In genomic region chr1:119632836-119633235, GRCh38 we compare ENCODE assay signal across 23 cellular contexts. TPM values are rescaled to one million over a fixed set of nuclear protein-coding genes. Genes with fewer than 3 reads are reported as not detected.
DNase-seq lines count a peak whose midpoint lies in the region; ATAC-seq, FAIRE-seq and TF ChIP-seq lines count a peak whose summit lies in the region.
"Had no signal": no experiment of that assay in that cellular context is flagged by ENCODE, and none has a peak within 500 bp of the region (broad histone marks: within the 10 kb centered on the region; RNA-seq: fewer than 3 reads in every experiment).

No MANE protein-coding gene starts in this region.

- H3K9me3 Mint-ChIP-seq in MCF 10A (ENCODE audit: unreplicated experiment) (no peaks in the 10 kb centered on the region), type B pancreatic cell (no peaks in the 10 kb centered on the region)
- H3K9me3 Mint-ChIP-seq: activated naive CD8-positive, alpha-beta T cell treated with anti-CD3 and anti-CD28 coated beads, Interleukin-2, amount 10 ng/mL, durations not matched to agents 7 days and 5 days; central memory CD8-positive, alpha-beta T cell; neural progenitor cell had no signal

- H3K27me3 Mint-ChIP-seq in MCF 10A (ENCODE audit: insufficient read depth, unreplicated experiment) (no peaks in the 10 kb centered on the region), type B pancreatic cell (no peaks in the 10 kb centered on the region)

- no peak for DNase-seq in breast epithelium (ENCODE audit: low spot score in 2 of 2)
- no peak for DNase-seq in MCF 10A (ENCODE audit: unreplicated experiment)
- DNase-seq in endothelial cell of umbilical vein (ENCODE audit: low read depth, low spot score), result peak; percentile 79
- DNase-seq in pancreas, result no peak
- no peak for DNase-seq in type B pancreatic cell (ENCODE audit: extremely low spot score, unreplicated experiment)
- no peak for DNase-seq in activated CD8-positive, alpha-beta memory T cell treated with anti-CD3 and anti-CD28 coated beads, Interleukin-2, amount 50 U/mL, for 4 hours
- no peak for DNase-seq in NAMALWA (ENCODE audit: low spot score)
- DNase-seq: 8988T; activated CD8-positive, alpha-beta T cell treated with anti-CD3 and anti-CD28 coated beads, Interleukin-2, amount 10 ng/mL, durations not matched to agents 7 days and 5 days; activated effector memory CD4-positive, alpha-beta T cell treated with anti-CD3 and anti-CD28 coated beads, Interleukin-2, amount 50 U/mL, for 16 hours; activated naive CD8-positive, alpha-beta T cell treated with anti-CD3 and anti-CD28 coated beads, Interleukin-2, amount 10 ng/mL, durations not matched to agents 7 days and 5 days; activated T-cell treated with anti-CD3 and anti-CD28 coated beads for 4 hours; kidney glomerular epithelial cell; mammary epithelial cell; NCI-H1694; posterior cingulate gyrus; RPMI8226; T-helper 2 cell had no signal

- no peak overlapping the region for H3K4me3 Mint-ChIP-seq in MCF 10A (ENCODE audit: unreplicated experiment)
- peak overlapping the region; percentile 2 for H3K4me3 Mint-ChIP-seq in type B pancreatic cell
- H3K4me3 Mint-ChIP-seq: activated CD8-positive, alpha-beta T cell treated with anti-CD3 and anti-CD28 coated beads, Interleukin-2, amount 10 ng/mL, durations not matched to agents 7 days and 5 days; activated naive CD8-positive, alpha-beta T cell treated with anti-CD3 and anti-CD28 coated beads, Interleukin-2, amount 10 ng/mL, durations not matched to agents 7 days and 5 days; central memory CD8-positive, alpha-beta T cell; neural progenitor cell had no signal

- H2AFZ ChIP-seq in endothelial cell of umbilical vein (ENCODE audit: low read depth, low read length), result no peak overlapping the region
- H2AFZ ChIP-seq: neural progenitor cell had no signal

- intact Hi-C loops in breast epithelium (cut with DNase I; ENCODE audit: low total_unique reads), result no loop called here
- intact Hi-C loops in MCF 10A (cut with micrococcal nuclease), result no loop called here
- intact Hi-C loops in endothelial cell of umbilical vein (cut with micrococcal nuclease), result no loop called here
- intact Hi-C loops in pancreas (cut with DNase I), result no loop called here

- POLR2A ChIA-PET in MCF 10A (lab: Yijun Ruan, JAX) (interaction anchor here (1.6 kb wide), 1 partner anchor 15 kb away, joined by 7 read pairs; the partner anchor contains the start of gene ZNF697), endothelial cell of umbilical vein (lab: Charles Lee) (interaction anchor here (2.7 kb wide), 1 partner anchor 15 kb away, joined by 21 read pairs; the partner anchor contains the start of gene ZNF697)

- H3K36me3 ChIP-seq in breast epithelium (no peaks in the 10 kb centered on the region), endothelial cell of umbilical vein (ENCODE audit: control insufficient read depth in 2 of 2, extremely low read depth in 1 of 2, insufficient read depth in 2 of 2, low read length in 2 of 2) (no peaks in the 10 kb centered on the region), pancreas (no peaks in the 10 kb centered on the region)
- H3K36me3 ChIP-seq: neural progenitor cell had no signal

- H3K4me1 Mint-ChIP-seq in MCF 10A (ENCODE audit: insufficient read depth, unreplicated experiment), result no peaks in the 10 kb centered on the region
- H3K4me1 Mint-ChIP-seq in type B pancreatic cell (ENCODE audit: unreplicated experiment), result peaks cover 38% of the 10 kb centered on the region
- H3K4me1 Mint-ChIP-seq: activated naive CD8-positive, alpha-beta T cell treated with anti-CD3 and anti-CD28 coated beads, Interleukin-2, amount 10 ng/mL, durations not matched to agents 7 days and 5 days; central memory CD8-positive, alpha-beta T cell had no signal

- H3K27ac ChIP-seq in breast epithelium, result peak overlapping the region; percentile 83 to 88
- H3K27ac ChIP-seq in endothelial cell of umbilical vein (ENCODE audit: insufficient read depth, low read depth, low read length), result peak overlapping the region; percentile 91
- H3K27ac ChIP-seq in pancreas, result peak overlapping the region in 3 of 4 donors; percentile 49 to 73 (median 69)
- H3K27ac ChIP-seq: neural progenitor cell, SK-N-MC had no signal

- peaks cover 88% of the 10 kb centered on the region for H3K79me2 ChIP-seq in endothelial cell of umbilical vein (ENCODE audit: control insufficient read depth, insufficient read depth, low read length)

- no peak overlapping the region for H3K4me3 ChIP-seq in breast epithelium
- peak overlapping the region in 1 of 3 experiments; percentile 32 for H3K4me3 ChIP-seq in endothelial cell of umbilical vein (replicated peaks in 1 of 3; ENCODE audit: insufficient read depth in 1 of 3, low read depth in 1 of 3, low read length in 3 of 3)
- H3K4me3 ChIP-seq in pancreas, result no peak overlapping the region
- H3K4me3 ChIP-seq: neural progenitor cell, SK-N-MC had no signal

- ATAC-seq in pancreas (peak in 1 of 4 donors; percentile 5), GM21737 (IDR thresholded peaks at IDR 0.05; ENCODE audit: unreplicated experiment) (no peak)
- ATAC-seq: activated CD8-positive, alpha-beta T cell treated with anti-CD3 and anti-CD28 coated beads, Interleukin-2, amount 10 ng/mL, durations not matched to agents 7 days and 5 days had no signal

- no peak overlapping the region for H3K27ac Mint-ChIP-seq in MCF 10A (ENCODE audit: low read depth, unreplicated experiment)
- peak overlapping the region; percentile 39 for H3K27ac Mint-ChIP-seq in type B pancreatic cell
- H3K27ac Mint-ChIP-seq: activated CD8-positive, alpha-beta T cell treated with anti-CD3 and anti-CD28 coated beads, Interleukin-2, amount 10 ng/mL, durations not matched to agents 7 days and 5 days; activated naive CD8-positive, alpha-beta T cell treated with anti-CD3 and anti-CD28 coated beads, Interleukin-2, amount 10 ng/mL, durations not matched to agents 7 days and 5 days; neural progenitor cell had no signal

- dilution Hi-C loops in endothelial cell of umbilical vein (cut with MboI; ENCODE audit: extremely low pct_ligation_motif_present, low sequenced_read_pairs), result no loop called here

- no peaks in the 10 kb centered on the region for H4K20me1 ChIP-seq in endothelial cell of umbilical vein (replicated peaks; ENCODE audit: control insufficient read depth, extremely low read depth, insufficient read depth, low read length)

- H3K27me3 ChIP-seq in breast epithelium, result no peaks in the 10 kb centered on the region
- no peaks in the 10 kb centered on the region for H3K27me3 ChIP-seq in endothelial cell of umbilical vein (ENCODE audit: control insufficient read depth in 2 of 2, insufficient read depth in 2 of 2, low read length in 2 of 2)
- H3K27me3 ChIP-seq in pancreas, result no peaks in the 10 kb centered on the region
- H3K27me3 ChIP-seq: neural progenitor cell had no signal

- BruUV-seq in MCF 10A (replicated peaks; lab: Mats Ljungman, UMichigan), result no TSS peak
- no TSS peak for BruUV-seq in endothelial cell of umbilical vein (replicated peaks; lab: Mats Ljungman, UMichigan)

- peak overlapping the region; percentile 84 for H3K4me2 ChIP-seq in endothelial cell of umbilical vein (ENCODE audit: insufficient read depth, low read length)
- H3K4me2 ChIP-seq: neural progenitor cell had no signal

- H3K9me3 ChIP-seq in breast epithelium (no peaks in the 10 kb centered on the region), endothelial cell of umbilical vein (replicated peaks; ENCODE audit: control insufficient read depth, insufficient read depth, low read length) (no peaks in the 10 kb centered on the region), pancreas (no peaks in the 10 kb centered on the region)

- CTCF ChIA-PET in MCF 10A (lab: Yijun Ruan, JAX), result interaction anchor here (1.1 to 3.5 kb wide), 4 partner anchors 15 to 42 kb away, joined by 3 to 17 read pairs (median 4); partner anchors contain the start of gene ZNF697
- CTCF ChIA-PET in endothelial cell of umbilical vein (lab: Charles Lee), result interaction anchor here (0.8 to 8.5 kb wide), 5 partner anchors 15 to 42 kb away, joined by 3 to 102 read pairs (median 4); partner anchors contain the start of gene ZNF697

- H3K4me1 ChIP-seq in breast epithelium (peaks cover 5 to 9% of the 10 kb centered on the region in 2 donors), endothelial cell of umbilical vein (ENCODE audit: control insufficient read depth, extremely low read depth, insufficient read depth, low read length) (peaks cover 70% of the 10 kb centered on the region), pancreas (peaks cover 7 to 24% (median 9%) of the 10 kb centered on the region in 3 donors)

- 47 to 52% methylated on average over 4 of the region's 4 CpGs for WGBS in pancreas, 2 donors

- H3K9ac ChIP-seq in endothelial cell of umbilical vein (replicated peaks; ENCODE audit: extremely low read depth, insufficient read depth, low read length), result peak overlapping the region; percentile 23
- H3K9ac ChIP-seq: neural progenitor cell had no signal

- TF ChIP-seq POLR2A in breast epithelium (IDR thresholded peaks at IDR 0.05) (no peak), endothelial cell of umbilical vein (IDR thresholded peaks at IDR 0.05; ENCODE audit: low read depth, low read length) (no peak)

- no peaks in the 10 kb centered on the region for H3K36me3 Mint-ChIP-seq in MCF 10A (ENCODE audit: insufficient read depth, unreplicated experiment)
- peaks cover 18% of the 10 kb centered on the region for H3K36me3 Mint-ChIP-seq in type B pancreatic cell
- H3K36me3 Mint-ChIP-seq: activated naive CD8-positive, alpha-beta T cell treated with anti-CD3 and anti-CD28 coated beads, Interleukin-2, amount 10 ng/mL, durations not matched to agents 7 days and 5 days had no signal

- no peaks in the 10 kb centered on the region for H3K9me1 ChIP-seq in endothelial cell of umbilical vein (replicated peaks; ENCODE audit: control insufficient read depth, extremely low read depth, insufficient read depth, low read length)

- TF ChIP-seq CTCF in breast epithelium (IDR thresholded peaks at IDR 0.05) (no peak), MCF 10A (IDR thresholded peaks at IDR 0.05; ENCODE audit: unreplicated experiment) (no peak), endothelial cell of umbilical vein (IDR thresholded peaks at IDR 0.05; ENCODE audit: extremely low read depth in 1 of 2, insufficient read depth in 1 of 2, low read depth in 1 of 2, low read length in 2 of 2) (no peak), pancreas (IDR thresholded peaks at IDR 0.05) (no peak), type B pancreatic cell (conservative IDR thresholded peaks at IDR 0.05) (no peak)

- FAIRE-seq in endothelial cell of umbilical vein (lab: Jason Lieb, UNC), result peak; percentile 8
- FAIRE-seq in pancreas (lab: Jason Lieb, UNC), result no peak
- FAIRE-seq: astrocyte had no signal

RNA-seq across cellular contexts. Expression of gene ZNF697, which starts 15.2 kb away (rescaled TPM):
- 1 to 10 TPM; 4.2 to 9.5 (median 7.0) TPM for total RNA-seq in breast epithelium
- 12.2 and 13.2 TPM in 2 replicates for total RNA-seq in MCF 10A (2022)
- 14.1 and 15.0 TPM in 2 replicates for total RNA-seq in endothelial cell of umbilical vein
- 6.2 and 6.3 TPM in 2 replicates for polyA plus RNA-seq in endothelial cell of umbilical vein
- polyA plus RNA-seq in endothelial cell of umbilical vein (2011; cell fraction: cytosol; rRNA removed), result 5.2 and 5.9 TPM in 2 replicates
- 14.7 and 17.0 TPM in 2 replicates for polyA plus RNA-seq in endothelial cell of umbilical vein (2011; cell fraction: nucleus; rRNA removed)
- 11.7 and 13.9 TPM in 2 replicates for polyA plus RNA-seq in endothelial cell of umbilical vein (2012)
- 15.0 and 16.5 TPM in 2 replicates for polyA minus RNA-seq in endothelial cell of umbilical vein
- polyA minus RNA-seq in endothelial cell of umbilical vein (2011; cell fraction: cytosol; rRNA and poly(A)+ RNA removed), result 2.8 TPM
- 30.5 and 32.3 TPM in 2 replicates for polyA minus RNA-seq in endothelial cell of umbilical vein (2011; cell fraction: nucleus; rRNA and poly(A)+ RNA removed)
- 1 to 10 TPM; 2.0 to 5.9 (median 3.3) TPM for total RNA-seq in pancreas
- 1 to 10 TPM; 1.3 to 2.2 TPM for polyA plus RNA-seq in pancreas
- 9.9 and 11.8 TPM in 2 replicates for total RNA-seq in type B pancreatic cell (ENCODE audit: low replicate concordance)
